ENCODE assay signal across 11 cellular contexts in the genomic region with DNA sequence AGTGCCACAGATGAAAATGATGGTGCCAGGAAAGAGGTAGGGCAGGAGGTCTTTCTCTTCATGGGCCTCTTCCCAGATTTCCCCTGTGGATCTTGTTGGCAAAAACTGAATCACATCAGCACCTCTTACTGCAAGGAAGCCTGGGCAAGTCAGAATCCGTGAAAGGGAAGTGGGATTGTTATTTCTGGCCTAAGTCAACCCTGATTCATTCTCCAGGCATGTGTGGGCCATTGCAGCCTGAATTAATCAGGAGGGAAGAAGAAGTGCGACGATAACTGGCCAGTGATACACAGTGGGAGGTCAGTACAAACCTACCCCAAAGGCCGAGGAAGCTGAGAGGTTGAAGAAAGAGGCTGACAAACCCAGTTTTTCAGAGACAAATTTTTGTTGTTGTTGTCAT. TPM values are rescaled to one million over a fixed set of nuclear protein-coding genes. Genes with fewer than 3 reads are reported as not detected.
DNase-seq lines count a peak whose midpoint lies in the region; ATAC-seq, FAIRE-seq and TF ChIP-seq lines count a peak whose summit lies in the region.
"Had no signal": no experiment of that assay in that cellular context is flagged by ENCODE, and none has a peak within 500 bp of the region (broad histone marks: within the 10 kb centered on the region; RNA-seq: fewer than 3 reads in every experiment).

No MANE protein-coding gene starts in this region.

- peak overlapping the region; percentile 74 for H3K27ac Mint-ChIP-seq in T-helper 2 cell treated with Interferon-gamma antibody and Interleukin-4, amounts not matched to agents 5 μg/mL and 100 μg/mL, for 36 hours
- H3K27ac Mint-ChIP-seq: activated naive CD4-positive, alpha-beta T cell treated with anti-CD3 and anti-CD28 coated beads for 36 hours had no signal

- TF ChIP-seq CTCF in ascending aorta (IDR thresholded peaks at IDR 0.05) (no peak), thoracic aorta (IDR thresholded peaks at IDR 0.05) (no peak)

- WGBS in right cardiac atrium, result 30% methylated on average over 4 of the region's 4 CpGs

- no peaks in the 10 kb centered on the region for H3K36me3 ChIP-seq in ascending aorta
- no peaks in the 10 kb centered on the region for H3K36me3 ChIP-seq in thoracic aorta
- H3K36me3 ChIP-seq: BLaER1 had no signal

- DNase-seq in T-helper 2 cell treated with Interferon-gamma antibody and Interleukin-4, amounts not matched to agents 5 μg/mL and 100 μg/mL, for 36 hours (ENCODE audit: low spot score), result no peak
- no peak for DNase-seq in T-helper 2 cell
- peak in 1 of 2 donors; percentile 83 for DNase-seq in ascending aorta (ENCODE audit: low spot score in 2 of 2)
- DNase-seq in right cardiac atrium, result peak in 1 of 3 donors; percentile 54
- peak; percentile 41 for DNase-seq in thoracic aorta (ENCODE audit: low spot score)
- DNase-seq in erythroblast (lab: John Stamatoyannopoulos, UW), result no peak
- no peak for DNase-seq in GM19239 (ENCODE audit: insufficient read length, low spot score)
- no peak for DNase-seq in activated T-cell treated with anti-CD3 and anti-CD28 coated beads, Interleukin-2, amount 50 U/mL, for 4 hours
- DNase-seq: activated naive CD4-positive, alpha-beta T cell treated with anti-CD3 and anti-CD28 coated beads for 36 hours; NCI-H2171 treated with DMSO at 0.1 percent for 48 hours had no signal

- no peak for TF ChIP-seq POLR2A in erythroblast (IDR thresholded peaks at IDR 0.05; ENCODE audit: low read length)

- peak overlapping the region; percentile 69 to 75 for H3K27ac ChIP-seq in ascending aorta
- H3K27ac ChIP-seq in right cardiac atrium (ENCODE audit: low read length), result peak overlapping the region; percentile 70
- H3K27ac ChIP-seq in thoracic aorta, result peak overlapping the region; percentile 19 to 35
- H3K27ac ChIP-seq: BLaER1 had no signal

- intact Hi-C loops in ascending aorta (cut with DNase I), result no loop called here
- intact Hi-C loops in right cardiac atrium (cut with DNase I), result no loop called here

- FAIRE-seq in GM19239 (lab: Jason Lieb, UNC), result no peak

- no peaks in the 10 kb centered on the region for H3K27me3 ChIP-seq in ascending aorta
- no peaks in the 10 kb centered on the region for H3K27me3 ChIP-seq in right cardiac atrium (ENCODE audit: control insufficient read depth, insufficient read depth)
- H3K27me3 ChIP-seq in thoracic aorta (replicated peaks; ENCODE audit: insufficient read depth), result no peaks in the 10 kb centered on the region
- H3K27me3 ChIP-seq: BLaER1 had no signal

- peaks cover 81% of the 10 kb centered on the region for H3K4me1 Mint-ChIP-seq in T-helper 2 cell treated with Interferon-gamma antibody and Interleukin-4, amounts not matched to agents 5 μg/mL and 100 μg/mL, for 36 hours (ENCODE audit: low read depth)
- peaks cover 66% of the 10 kb centered on the region for H3K4me1 Mint-ChIP-seq in activated T-cell treated with anti-CD3 and anti-CD28 coated beads, Interleukin-2, amount 50 U/mL, for 4 hours (ENCODE audit: low read depth)

- no peaks in the 10 kb centered on the region for H3K27me3 Mint-ChIP-seq in T-helper 2 cell treated with Interferon-gamma antibody and Interleukin-4, amounts not matched to agents 5 μg/mL and 100 μg/mL, for 36 hours (ENCODE audit: low read depth)
- H3K27me3 Mint-ChIP-seq in activated T-cell treated with anti-CD3 and anti-CD28 coated beads, Interleukin-2, amount 50 U/mL, for 4 hours (ENCODE audit: low read depth), result no peaks in the 10 kb centered on the region

- H3K36me3 Mint-ChIP-seq in T-helper 2 cell treated with Interferon-gamma antibody and Interleukin-4, amounts not matched to agents 5 μg/mL and 100 μg/mL, for 36 hours (ENCODE audit: low read depth), result peaks cover 65% of the 10 kb centered on the region
- H3K36me3 Mint-ChIP-seq in activated T-cell treated with anti-CD3 and anti-CD28 coated beads, Interleukin-2, amount 50 U/mL, for 4 hours (ENCODE audit: insufficient read depth), result no peaks in the 10 kb centered on the region

- H3K9me3 ChIP-seq in ascending aorta (no peaks in the 10 kb centered on the region), right cardiac atrium (ENCODE audit: control insufficient read depth, low read length) (no peaks in the 10 kb centered on the region), thoracic aorta (no peaks in the 10 kb centered on the region)
- H3K9me3 ChIP-seq: BLaER1 had no signal

- H3K9me3 Mint-ChIP-seq in T-helper 2 cell treated with Interferon-gamma antibody and Interleukin-4, amounts not matched to agents 5 μg/mL and 100 μg/mL, for 36 hours, result peaks cover 7% of the 10 kb centered on the region
- no peaks in the 10 kb centered on the region for H3K9me3 Mint-ChIP-seq in activated T-cell treated with anti-CD3 and anti-CD28 coated beads, Interleukin-2, amount 50 U/mL, for 4 hours

- H3K4me3 ChIP-seq in ascending aorta (no peak overlapping the region), right cardiac atrium (ENCODE audit: low read length) (no peak overlapping the region), thoracic aorta (no peak overlapping the region)
- H3K4me3 ChIP-seq: BLaER1 had no signal

- H3K4me1 ChIP-seq in ascending aorta (peaks cover 2 to 10% of the 10 kb centered on the region in 2 donors), right cardiac atrium (ENCODE audit: control insufficient read depth, insufficient read depth, low read length) (peaks cover 6% of the 10 kb centered on the region), thoracic aorta (ENCODE audit: control insufficient read depth in 1 of 2, low read depth in 2 of 2) (peaks cover 4 to 13% of the 10 kb centered on the region in 2 donors)

- ATAC-seq in right cardiac atrium (peak; percentile 84 to 97), thoracic aorta (ENCODE audit: insufficient number of reproducible peaks, low FRiP score, low read depth) (peak; percentile 75)
- ATAC-seq in activated T-cell treated with anti-CD3 and anti-CD28 coated beads, Interleukin-2, amount 50 U/mL, for 4 hours, result no peak

- H3K4me3 Mint-ChIP-seq in T-helper 2 cell treated with Interferon-gamma antibody and Interleukin-4, amounts not matched to agents 5 μg/mL and 100 μg/mL, for 36 hours, result no peak overlapping the region
- no peak overlapping the region for H3K4me3 Mint-ChIP-seq in activated T-cell treated with anti-CD3 and anti-CD28 coated beads, Interleukin-2, amount 50 U/mL, for 4 hours
- H3K4me3 Mint-ChIP-seq: activated naive CD4-positive, alpha-beta T cell treated with anti-CD3 and anti-CD28 coated beads for 36 hours had no signal

RNA-seq across cellular contexts. Expression of a gene that starts 17.9 kb away (rescaled TPM):
- total RNA-seq in ascending aorta (6.8 TPM), right cardiac atrium (10 to 100 TPM; 27.3 to 36.8 (median 29.3) TPM), thoracic aorta (10 to 100 TPM; 23.8 to 44.5 TPM)
- 40.1 TPM for polyA plus RNA-seq in right cardiac atrium
- 100 to 1,000 TPM; 109 to 111 (median 111) TPM for total RNA-seq in activated T-cell treated with anti-CD3 and anti-CD28 coated beads, Interleukin-2, amount 50 U/mL, for 4 hours

RNA-seq across cellular contexts. Expression of a gene that starts 27.3 kb away (rescaled TPM):
- total RNA-seq in ascending aorta (88.7 TPM), right cardiac atrium (10 to 100 TPM; 19.9 to 51.0 (median 25.7) TPM), thoracic aorta (100 to 1,000 TPM in 1 of 2 donors, 10 to 100 TPM in 1; 46.2 to 148 TPM)
- 12.3 TPM for polyA plus RNA-seq in right cardiac atrium
- total RNA-seq in activated T-cell treated with anti-CD3 and anti-CD28 coated beads, Interleukin-2, amount 50 U/mL, for 4 hours, result 100 to 1,000 TPM; 110 to 143 (median 140) TPM

Comparison
In these comparisons a context has a peak if more than half of its experiments do, and no peak if none do; other contexts are left out.
1. ATAC-seq: peak in right cardiac atrium (2 of 2) and thoracic aorta (single experiment); none in activated T-cell treated with anti-CD3 and anti-CD28 coated beads, Interleukin-2, amount 50 U/mL, for 4 hours (0 of 2).
2. Peak in every context shown above with its lines, with median percentiles within 50 percentile points of each other: H3K27ac ChIP-seq.